2 cellular contexts compared by ENCODE assay signal in the genomic region with DNA sequence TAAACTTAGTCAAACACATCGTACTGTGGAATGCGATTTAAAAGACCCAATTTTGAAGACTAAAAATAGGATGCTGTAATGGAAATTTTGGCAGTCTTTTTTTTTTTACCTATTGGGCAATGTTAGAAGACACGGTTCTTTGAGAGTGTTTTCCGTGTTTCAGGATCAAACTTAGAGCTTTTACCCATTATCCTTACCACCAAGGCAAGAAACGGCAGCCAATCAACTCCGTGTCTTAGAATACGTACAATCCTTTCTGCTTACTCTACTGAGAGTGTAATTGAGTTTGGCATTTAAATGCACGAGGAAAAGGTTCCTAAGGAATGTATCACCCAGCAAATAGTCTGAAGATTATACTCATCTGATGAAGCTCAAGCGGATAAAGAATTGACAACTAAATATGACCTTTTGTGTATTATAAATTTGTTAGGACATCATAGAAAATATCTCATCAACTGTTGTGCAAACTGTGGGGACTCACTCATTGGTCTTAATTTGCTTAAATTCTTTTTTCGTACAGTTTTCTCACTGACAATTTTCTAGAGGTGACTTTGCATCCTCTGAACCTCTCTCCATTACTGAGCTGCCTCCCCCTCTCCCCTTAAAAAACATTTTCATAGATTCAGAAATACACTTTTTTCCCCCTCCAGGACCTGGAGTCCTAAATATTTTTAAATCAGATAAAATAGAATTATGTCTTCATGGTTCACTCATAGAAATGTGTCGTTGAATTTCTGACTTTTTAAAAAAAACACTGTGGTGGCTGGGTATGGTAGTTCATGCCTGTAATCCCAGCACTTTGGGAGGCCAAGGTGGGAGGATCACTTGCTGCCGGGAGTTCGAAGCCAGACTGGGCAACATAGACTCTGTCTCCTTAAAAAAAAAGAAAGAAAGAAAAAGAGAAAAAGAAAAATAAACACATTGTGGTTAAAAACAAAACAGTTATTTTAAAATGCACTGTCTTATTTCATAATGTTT.
TF ChIP-seq lines count a peak whose summit lies in the region.

No MANE protein-coding gene starts in this region.

TF ChIP-seq in IMR-90, 13 proteins besides CTCF, POLR2A, EP300 and RAD21:
- TF ChIP-seq CEBPB (IDR thresholded peaks at IDR 0.05; ENCODE audit: low read depth, low read length) = peak; percentile 81
- TF ChIP-seq NFE2L2 (IDR thresholded peaks at IDR 0.05; ENCODE audit: low read depth, low read length) = no peak
- peak; percentile 77; the same call in 1 of the 2 replicates for TF ChIP-seq BHLHE40 (IDR thresholded peaks at IDR 0.05; ENCODE audit: low read depth, low read length)

TF ChIP-seq in WTC11, 78 proteins besides CTCF, POLR2A, EP300 and RAD21:
- TF ChIP-seq GTF2I (CRISPR knock-in tag; conservative IDR thresholded peaks at IDR 0.05) = no peak
- no peak for TF ChIP-seq ZNF532 (CRISPR knock-in tag; IDR thresholded peaks at IDR 0.05; ENCODE audit: borderline replicate concordance)
- no peak for TF ChIP-seq E2F5 (CRISPR knock-in tag; IDR thresholded peaks at IDR 0.05)
